9 cellular contexts compared by ENCODE assay signal in genomic region chr1:109392037-109392787, GRCh38. TPM values are rescaled to one million over a fixed set of nuclear protein-coding genes. Genes with fewer than 3 reads are reported as not detected.
DNase-seq lines count a peak whose midpoint lies in the region; ATAC-seq and TF ChIP-seq lines count a peak whose summit lies in the region.
"Had no signal": no experiment of that assay in that cellular context is flagged by ENCODE, and none has a peak within 500 bp of the region (broad histone marks: within the 10 kb centered on the region; RNA-seq: fewer than 3 reads in every experiment).

No MANE protein-coding gene starts in this region.

- no peaks in the 10 kb centered on the region for H3K9me3 ChIP-seq in cardiac muscle cell (ENCODE audit: low read depth)

- H3K36me3 ChIP-seq in cardiac muscle cell: no peaks in the 10 kb centered on the region

- H3K4me1 ChIP-seq in cardiac muscle cell (ENCODE audit: low read depth): peaks cover 67% of the 10 kb centered on the region

- H3K27me3 ChIP-seq in cardiac muscle cell: no peaks in the 10 kb centered on the region

- TF ChIP-seq CTCF in LNCaP clone FGC (IDR thresholded peaks at IDR 0.05; ENCODE audit: control insufficient read depth, extremely low read depth, insufficient read depth): no peak
- TF ChIP-seq CTCF in cardiac muscle cell (IDR thresholded peaks at IDR 0.05; ENCODE audit: low read depth, low read length): no peak

- 0 out of 2 replicates have a peak overlapping the region, but pooled peaks have one; percentile 16 for H3K4me3 ChIP-seq in LNCaP clone FGC (ENCODE audit: low read depth, low read length)
- H3K4me3 ChIP-seq in cardiac muscle cell: no peak overlapping the region
- H3K4me3 ChIP-seq in skin epidermis: no peak overlapping the region

- DNase-seq in LNCaP clone FGC (ENCODE audit: low read depth) (no peak), cardiac muscle cell (ENCODE audit: low read depth in 1 of 2, low spot score in 1 of 2) (no peak), GDM1 (lab: John Stamatoyannopoulos, UW) (no peak), NCI-H2081 treated with DMSO at 0.1 percent for 48 hours (lab: John Stamatoyannopoulos, UW) (no peak), NCI-H82 treated with DMSO at 0.1 percent for 48 hours (lab: John Stamatoyannopoulos, UW; ENCODE audit: unreplicated experiment) (no peak)
- no peak for DNase-seq in stimulated activated CD4-positive, alpha-beta T cell treated with anti-CD3 and anti-CD28 coated beads, Interleukin-2, amount 100 ng/mL, for 24 hours
- DNase-seq: NK-92 treated with Interleukin-12 subunit alpha and Interleukin-12 subunit beta, amount 100 ng/mL, for 24 hours had no signal

- H3K27ac ChIP-seq in cardiac muscle cell (peak overlapping the region; percentile 91), skin epidermis (peak overlapping the region in 18 of 21 experiments; percentile 0 to 77 (median 59))

- ATAC-seq in GM19035 (IDR thresholded peaks at IDR 0.05; ENCODE audit: unreplicated experiment): peak; percentile 25

RNA-seq across cellular contexts. Expression of gene SORT1, which starts 5.5 kb away (rescaled TPM):
- total RNA-seq in cardiac muscle cell: 25.0 and 25.9 TPM in 2 replicates
- polyA plus RNA-seq in cardiac muscle cell: 27.6 and 35.8 TPM in 2 replicates

RNA-seq across cellular contexts. Expression of gene PSMA5, which starts 34.0 kb away (rescaled TPM):
- total RNA-seq in cardiac muscle cell: 23.9 and 24.8 TPM in 2 replicates
- 96.6 and 103 TPM in 2 replicates for polyA plus RNA-seq in cardiac muscle cell
